ENCODE assay signal across 11 cellular contexts in the genomic region with DNA sequence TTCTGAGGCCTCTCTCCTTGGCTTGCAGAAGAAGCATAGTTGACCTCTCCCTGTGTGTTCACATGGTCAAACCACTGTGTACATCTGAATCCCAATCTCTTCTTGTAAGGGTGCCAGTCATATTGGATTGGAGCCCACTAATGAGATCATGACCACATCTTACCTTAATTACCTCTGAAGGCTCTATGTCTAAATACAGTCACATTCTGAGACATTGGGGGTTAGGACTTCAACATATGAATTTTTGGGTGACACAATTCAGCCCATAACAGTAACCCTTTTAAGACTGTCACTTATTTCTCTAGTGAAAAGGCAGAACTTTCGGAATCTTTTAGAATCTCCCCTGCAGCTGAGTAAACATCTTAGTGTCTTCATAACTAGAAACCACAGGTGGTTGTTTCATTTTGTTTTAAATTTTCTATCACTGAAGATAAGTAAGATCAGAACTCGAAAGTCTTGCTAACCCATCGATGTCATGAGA. TPM values are rescaled to one million over a fixed set of nuclear protein-coding genes. Genes with fewer than 3 reads are reported as not detected.
DNase-seq lines count a peak whose midpoint lies in the region; ATAC-seq and TF ChIP-seq lines count a peak whose summit lies in the region.
"Had no signal": no experiment of that assay in that cellular context is flagged by ENCODE, and none has a peak within 500 bp of the region (broad histone marks: within the 10 kb centered on the region; RNA-seq: fewer than 3 reads in every experiment).

No MANE protein-coding gene starts in this region.

- no peaks in the 10 kb centered on the region for H3K79me2 ChIP-seq in DND-41 (ENCODE audit: insufficient read depth, low read length)

- H3K27me3 Mint-ChIP-seq in activated T-helper 17 cell treated with anti-CD3 and anti-CD28 coated beads, Interleukin-2, amount 50 U/mL, for 72 hours = no peaks in the 10 kb centered on the region
- H3K27me3 Mint-ChIP-seq in CD8-positive, alpha-beta memory T cell = no peaks in the 10 kb centered on the region

- peaks cover 5% of the 10 kb centered on the region for H3K9me3 ChIP-seq in DND-41 (ENCODE audit: insufficient read depth, low read length, severe bottlenecking)
- no peaks in the 10 kb centered on the region for H3K9me3 ChIP-seq in CD8-positive, alpha-beta memory T cell (ENCODE audit: low read length)

- H3K4me1 Mint-ChIP-seq in activated T-helper 17 cell treated with anti-CD3 and anti-CD28 coated beads, Interleukin-2, amount 50 U/mL, for 72 hours = peaks cover 8% of the 10 kb centered on the region
- H3K4me1 Mint-ChIP-seq in CD8-positive, alpha-beta memory T cell = peaks cover 9 to 31% (median 10%) of the 10 kb centered on the region in 3 donors

- DNase-seq in DND-41 (no peak), KBM-7 (no peak), GM19240 (ENCODE audit: insufficient read length, low spot score) (no peak), NCI-H345 treated with DMSO at 0.1 percent for 48 hours (lab: John Stamatoyannopoulos, UW; ENCODE audit: unreplicated experiment) (no peak)
- no peak for DNase-seq in CD8-positive, alpha-beta memory T cell
- DNase-seq: DMS79 treated with DMSO at 0.1 percent for 48 hours, GOT3 had no signal

- no peaks in the 10 kb centered on the region for H3K36me3 ChIP-seq in DND-41 (ENCODE audit: insufficient read depth, low read length)
- H3K36me3 ChIP-seq in CD8-positive, alpha-beta memory T cell (ENCODE audit: insufficient read depth, low read length) = no peaks in the 10 kb centered on the region

- in situ Hi-C loops in KBM-7 (cut with MboI; ENCODE audit: low pct_unique_long_range_greater_than_20kb, low sequenced_read_pairs) = no loop called here

- no peak overlapping the region for H3K4me3 ChIP-seq in DND-41 (ENCODE audit: low read depth in 1 of 2, low read length in 2 of 2)
- no peak overlapping the region for H3K4me3 ChIP-seq in CD8-positive, alpha-beta memory T cell (ENCODE audit: low read length)

- peak overlapping the region; percentile 84 for H3K27ac Mint-ChIP-seq in activated T-helper 17 cell treated with anti-CD3 and anti-CD28 coated beads, Interleukin-2, amount 50 U/mL, for 72 hours
- peak overlapping the region in 2 of 8 donors; percentile 31 to 42 for H3K27ac Mint-ChIP-seq in CD8-positive, alpha-beta memory T cell

- peaks cover 20% of the 10 kb centered on the region for H3K4me1 ChIP-seq in DND-41 (ENCODE audit: insufficient read depth, low read length)
- peaks cover 8% of the 10 kb centered on the region for H3K4me1 ChIP-seq in CD8-positive, alpha-beta memory T cell (ENCODE audit: insufficient read depth, low read length)

- no peaks in the 10 kb centered on the region for H3K36me3 Mint-ChIP-seq in activated T-helper 17 cell treated with anti-CD3 and anti-CD28 coated beads, Interleukin-2, amount 50 U/mL, for 72 hours (ENCODE audit: low read depth)
- no peaks in the 10 kb centered on the region for H3K36me3 Mint-ChIP-seq in CD8-positive, alpha-beta memory T cell

- H2AFZ ChIP-seq in DND-41 (ENCODE audit: low read depth, low read length) = no peak overlapping the region

- H3K9ac ChIP-seq in DND-41 (ENCODE audit: low read depth, low read length) = no peak overlapping the region

- no peaks in the 10 kb centered on the region for H4K20me1 ChIP-seq in DND-41 (ENCODE audit: insufficient read depth, low read length)

- 0 out of 2 replicates have a peak overlapping the region, but pooled peaks have one; percentile 6 for H3K27ac ChIP-seq in DND-41 (ENCODE audit: low read length)
- H3K27ac ChIP-seq in CD8-positive, alpha-beta memory T cell (ENCODE audit: low read depth, low read length) = no peak overlapping the region

- H3K4me3 Mint-ChIP-seq in activated T-helper 17 cell treated with anti-CD3 and anti-CD28 coated beads, Interleukin-2, amount 50 U/mL, for 72 hours = peak overlapping the region; percentile 64
- peak overlapping the region in 1 of 7 donors; percentile 28 for H3K4me3 Mint-ChIP-seq in CD8-positive, alpha-beta memory T cell

- H3K4me2 ChIP-seq in DND-41 (ENCODE audit: insufficient read depth, low read length) = no peak overlapping the region

- H3K27me3 ChIP-seq in DND-41 (ENCODE audit: insufficient read depth, low read length, poor library complexity) = no peaks in the 10 kb centered on the region
- no peaks in the 10 kb centered on the region for H3K27me3 ChIP-seq in CD8-positive, alpha-beta memory T cell (ENCODE audit: insufficient read depth, low read length, poor library complexity, severe bottlenecking)

- no peaks in the 10 kb centered on the region for H3K9me3 Mint-ChIP-seq in activated T-helper 17 cell treated with anti-CD3 and anti-CD28 coated beads, Interleukin-2, amount 50 U/mL, for 72 hours
- peaks cover 0 to 2% (median 0%) of the 10 kb centered on the region in 5 donors for H3K9me3 Mint-ChIP-seq in CD8-positive, alpha-beta memory T cell

- ATAC-seq in DND-41 (ENCODE audit: insufficient read depth, low read depth) (no peak), GM19025 (IDR thresholded peaks at IDR 0.05; ENCODE audit: low read depth, unreplicated experiment) (peak; percentile 77), HG03045 (IDR thresholded peaks at IDR 0.05; ENCODE audit: unreplicated experiment) (peak; percentile 52)
- peak; percentile 93 for ATAC-seq in activated T-helper 17 cell treated with anti-CD3 and anti-CD28 coated beads, Interleukin-2, amount 50 U/mL, for 72 hours (replicated peaks)

- POLR2A ChIA-PET in CD8-positive, alpha-beta memory T cell (lab: Charles Lee) = no interaction called here

- no peak for TF ChIP-seq CTCF in DND-41 (IDR thresholded peaks at IDR 0.05; ENCODE audit: borderline replicate concordance, extremely low read depth, low read length, poor library complexity, severe bottlenecking)

- CTCF ChIA-PET in CD8-positive, alpha-beta memory T cell (lab: Charles Lee) = interaction anchor here (0.7 to 5.3 kb wide), 11 partner anchors 10 to 374 kb away, joined by 3 to 46 read pairs (median 3); no protein-coding TSS in a partner anchor

RNA-seq across cellular contexts. Expression of a gene that starts 33.3 kb away (rescaled TPM):
- total RNA-seq in activated T-helper 17 cell treated with anti-CD3 and anti-CD28 coated beads, Interleukin-2, amount 50 U/mL, for 72 hours = not detected
- not detected for total RNA-seq in CD8-positive, alpha-beta memory T cell
- not detected for polyA plus RNA-seq in CD8-positive, alpha-beta memory T cell
- total RNA-seq: mucosa of gallbladder had no signal
